In the genomic region with DNA sequence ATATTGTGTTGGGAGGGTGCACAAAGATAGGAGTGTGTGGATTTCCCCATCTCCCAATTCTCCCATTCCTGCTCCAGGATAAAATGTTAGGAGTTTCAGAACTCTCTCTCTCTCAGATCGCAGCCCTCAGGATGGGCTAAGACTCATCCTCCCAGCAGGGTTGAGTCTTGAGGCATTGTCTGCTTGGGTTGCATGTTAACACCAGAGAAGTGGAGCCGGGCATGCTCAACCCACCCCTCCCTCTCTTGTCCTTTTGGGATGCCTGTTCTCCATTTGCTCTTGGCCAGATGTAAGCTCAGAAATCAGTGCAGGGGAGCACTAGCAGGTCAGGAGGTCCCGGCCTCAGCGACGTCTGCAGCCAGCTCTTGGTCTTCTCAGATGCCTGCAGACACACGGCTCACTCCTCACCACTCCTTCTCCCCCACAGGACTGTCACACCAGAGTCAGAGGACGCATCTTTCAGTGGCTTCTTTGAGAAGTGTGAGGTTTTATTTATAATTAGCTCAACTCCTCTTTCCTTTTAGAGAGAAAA, we compare ENCODE assay signal across 29 cellular contexts.
"Had no signal": no experiment of that assay in that cellular context is flagged by ENCODE, and none has a peak within 500 bp of the region (broad histone marks: within the 10 kb centered on the region; RNA-seq: fewer than 3 reads in every experiment).

No MANE protein-coding gene starts in this region.

- H3K36me3 ChIP-seq: stomach, suprapubic skin, tibial nerve had no signal

- DNase-seq: activated CD4-positive, alpha-beta T cell treated with anti-CD3 and anti-CD28 coated beads for 1 hour; activated CD4-positive, alpha-beta T cell treated with anti-CD3 and anti-CD28 coated beads, Interleukin-2, amount 10 ng/mL, durations not matched to agents 7 days and 5 days; activated CD8-positive, alpha-beta T cell treated with anti-CD3 and anti-CD28 coated beads for 36 hours; activated naive CD4-positive, alpha-beta T cell treated with Interleukin-2 at 50 U/mL for 16 hours; activated T-cell treated with anti-CD3 and anti-CD28 coated beads, Interleukin-2, amount 50 U/mL, for 48 hours; anterior cingulate cortex; dorsolateral prefrontal cortex; effector memory CD4-positive, alpha-beta T cell; erythroblast; foreskin fibroblast; hypothalamus; kidney glomerular epithelial cell; left ventricle myocardium superior; mammary epithelial cell; midbrain; naive thymus-derived CD4-positive, alpha-beta T cell; occipital lobe; posterior cingulate gyrus; right cardiac atrium; stimulated activated CD4-positive, alpha-beta T cell treated with anti-CD3 and anti-CD28 coated beads, Interleukin-15, amount 100 ng/mL, for 24 hours; stimulated activated CD4-positive, alpha-beta T cell treated with anti-CD3 and anti-CD28 coated beads, Interleukin-2, amount 100 ng/mL, for 24 hours; stimulated activated naive B cell treated with anti-CD40 and anti-IgM and Interleukin-4, amounts not matched to agents 10 μg/mL and 1 μg/mL and 100 μg/mL, for 72 hours; stomach; T-helper 2 cell had no signal

- ATAC-seq: activated CD8-positive, alpha-beta T cell treated with anti-CD3 and anti-CD28 coated beads for 36 hours; left ventricle myocardium superior; naive thymus-derived CD4-positive, alpha-beta T cell; right cardiac atrium; SK-N-SH treated with all-trans-retinoic acid at 6 μM for 48 hours; stimulated activated naive B cell treated with anti-CD40 and anti-IgM and Interleukin-4, amounts not matched to agents 10 μg/mL and 1 μg/mL and 100 μg/mL, for 72 hours had no signal

- H3K27me3 ChIP-seq: tibial nerve had no signal

- H3K27ac Mint-ChIP-seq: activated CD4-positive, alpha-beta T cell treated with anti-CD3 and anti-CD28 coated beads, Interleukin-2, amount 10 ng/mL, durations not matched to agents 7 days and 5 days; activated CD8-positive, alpha-beta T cell treated with anti-CD3 and anti-CD28 coated beads for 36 hours; activated naive CD8-positive, alpha-beta T cell; activated T-helper 2 cell treated with anti-CD3 and anti-CD28 coated beads, Interferon-gamma antibody, Interleukin-2, Interleukin-4, amounts not matched to agents 10 μg/mL and 5 μg/mL and 100 μg/mL, durations not matched to agents 14 hours and 24 hours and 36 hours; naive thymus-derived CD4-positive, alpha-beta T cell; stimulated activated naive B cell treated with anti-CD40 and anti-IgM and Interleukin-4, amounts not matched to agents 10 μg/mL and 1 μg/mL and 100 μg/mL, for 72 hours had no signal

- H3K4me3 Mint-ChIP-seq: activated CD4-positive, alpha-beta T cell treated with anti-CD3 and anti-CD28 coated beads, Interleukin-2, amount 10 ng/mL, durations not matched to agents 7 days and 5 days; activated CD8-positive, alpha-beta T cell treated with anti-CD3 and anti-CD28 coated beads for 36 hours; activated naive CD8-positive, alpha-beta T cell; naive thymus-derived CD4-positive, alpha-beta T cell; stimulated activated naive B cell treated with anti-CD40 and anti-IgM and Interleukin-4, amounts not matched to agents 10 μg/mL and 1 μg/mL and 100 μg/mL, for 72 hours had no signal

- H3K27ac ChIP-seq: dorsolateral prefrontal cortex, stomach, suprapubic skin, tibial nerve had no signal

- H3K36me3 Mint-ChIP-seq: activated naive CD8-positive, alpha-beta T cell; naive thymus-derived CD4-positive, alpha-beta T cell; stimulated activated naive B cell treated with anti-CD40 and anti-IgM and Interleukin-4, amounts not matched to agents 10 μg/mL and 1 μg/mL and 100 μg/mL, for 72 hours had no signal

- H3K4me1 Mint-ChIP-seq: activated CD4-positive, alpha-beta T cell treated with anti-CD3 and anti-CD28 coated beads, Interleukin-2, amount 10 ng/mL, durations not matched to agents 7 days and 5 days; stimulated activated naive B cell treated with anti-CD40 and anti-IgM and Interleukin-4, amounts not matched to agents 10 μg/mL and 1 μg/mL and 100 μg/mL, for 72 hours had no signal

- H3K4me1 ChIP-seq: stomach, suprapubic skin, tibial nerve had no signal

- H3K4me3 ChIP-seq: dorsolateral prefrontal cortex, stomach, suprapubic skin, tibial nerve had no signal

- H3K9me3 ChIP-seq: suprapubic skin had no signal

- H3K9me3 Mint-ChIP-seq: activated CD4-positive, alpha-beta T cell treated with anti-CD3 and anti-CD28 coated beads, Interleukin-2, amount 10 ng/mL, durations not matched to agents 7 days and 5 days; activated T-helper 2 cell treated with anti-CD3 and anti-CD28 coated beads, Interferon-gamma antibody, Interleukin-2, Interleukin-4, amounts not matched to agents 10 μg/mL and 5 μg/mL and 100 μg/mL, durations not matched to agents 14 hours and 24 hours and 36 hours had no signal
